ENCODE assay signal across 33 cellular contexts in the genomic region with DNA sequence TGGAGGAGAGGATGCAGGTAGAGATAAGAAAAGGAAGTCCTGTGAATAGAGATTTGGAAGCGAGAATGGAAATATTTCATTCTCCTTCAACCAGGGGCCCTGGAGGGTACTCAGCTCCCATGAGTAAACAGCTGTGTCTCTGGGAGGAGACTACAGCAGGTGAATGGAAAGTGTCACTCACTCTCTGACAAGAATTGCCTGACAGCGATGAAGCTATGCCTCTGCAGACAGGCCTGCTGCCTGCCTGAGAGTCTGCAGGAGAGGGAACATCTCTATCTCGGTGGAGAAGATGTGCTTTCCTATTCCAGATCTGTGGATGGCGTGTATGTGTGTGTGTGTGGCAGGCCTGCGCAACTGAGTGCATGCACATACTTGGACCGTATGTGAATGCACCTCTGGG. TPM values are rescaled to one million over a fixed set of nuclear protein-coding genes. Genes with fewer than 3 reads are reported as not detected.
"Had no signal": no experiment of that assay in that cellular context is flagged by ENCODE, and none has a peak within 500 bp of the region (broad histone marks: within the 10 kb centered on the region; RNA-seq: fewer than 3 reads in every experiment).

No MANE protein-coding gene starts in this region.

- H3K27ac Mint-ChIP-seq: dendritic cell treated with granulocyte-macrophage colony-stimulating factor and Interleukin-4, amounts not matched to agents 40 ng/mL and 50 ng/mL, for 4 days; endodermal cell; immature natural killer cell; naive thymus-derived CD8-positive, alpha-beta T cell; nephron progenitor cell; stimulated activated naive B cell treated with anti-CD40 and anti-IgM and Interleukin-4, amounts not matched to agents 10 μg/mL and 1 μg/mL and 100 μg/mL, for 72 hours; stimulated activated naive CD8-positive, alpha-beta T cell treated with anti-CD3 and anti-CD28 coated beads, Interleukin-15, Interleukin-2, amounts not matched to agents 100 ng/mL and 50 ng/mL, for 24 hours had no signal

- H3K4me1 ChIP-seq: colonic mucosa, heart right ventricle, lower lobe of right lung, psoas muscle, upper lobe of right lung had no signal

- DNase-seq: colonic mucosa; effector CD8-positive, alpha-beta T cell; endodermal cell; foreskin fibroblast; glutamatergic neuron; heart right ventricle; hippocampal formation; immature natural killer cell; islet precursor cell; kidney glomerular epithelial cell; left colon; left ventricle myocardium superior; lower lobe of right lung; naive thymus-derived CD8-positive, alpha-beta T cell; nephron progenitor cell; ovary; psoas muscle; right cardiac atrium; sigmoid colon; stimulated activated CD4-positive, alpha-beta T cell treated with anti-CD3 and anti-CD28 coated beads, Interleukin-2, amount 100 ng/mL, for 24 hours; stimulated activated CD4-positive, alpha-beta T cell treated with anti-CD3 and anti-CD28 coated beads, Interleukin-4, amount 100 ng/mL, for 4 hours; stimulated activated naive B cell treated with anti-CD40 and anti-IgM and Interleukin-4, amounts not matched to agents 10 μg/mL and 1 μg/mL and 100 μg/mL, for 72 hours; upper lobe of right lung; uterus had no signal

- H3K4me1 Mint-ChIP-seq: immature natural killer cell had no signal

- H3K36me3 Mint-ChIP-seq: naive thymus-derived CD8-positive, alpha-beta T cell; stimulated activated naive B cell treated with anti-CD40 and anti-IgM and Interleukin-4, amounts not matched to agents 10 μg/mL and 1 μg/mL and 100 μg/mL, for 72 hours had no signal

- H3K9me3 Mint-ChIP-seq: dendritic cell treated with granulocyte-macrophage colony-stimulating factor and Interleukin-4, amounts not matched to agents 40 ng/mL and 50 ng/mL, for 4 days; endodermal cell; immature natural killer cell; nephron progenitor cell; stimulated activated naive B cell treated with anti-CD40 and anti-IgM and Interleukin-4, amounts not matched to agents 10 μg/mL and 1 μg/mL and 100 μg/mL, for 72 hours; stimulated activated naive CD8-positive, alpha-beta T cell treated with anti-CD3 and anti-CD28 coated beads, Interleukin-15, Interleukin-2, amounts not matched to agents 100 ng/mL and 50 ng/mL, for 24 hours had no signal

- H3K27me3 ChIP-seq: ovary, uterus had no signal

- H3K4me3 Mint-ChIP-seq: dendritic cell treated with granulocyte-macrophage colony-stimulating factor and Interleukin-4, amounts not matched to agents 40 ng/mL and 50 ng/mL, for 4 days; endodermal cell; immature natural killer cell; naive thymus-derived CD8-positive, alpha-beta T cell; nephron progenitor cell; stimulated activated naive B cell treated with anti-CD40 and anti-IgM and Interleukin-4, amounts not matched to agents 10 μg/mL and 1 μg/mL and 100 μg/mL, for 72 hours; stimulated activated naive CD8-positive, alpha-beta T cell treated with anti-CD3 and anti-CD28 coated beads, Interleukin-15, Interleukin-2, amounts not matched to agents 100 ng/mL and 50 ng/mL, for 24 hours had no signal

- H3K9me3 ChIP-seq: colonic mucosa, gastroesophageal sphincter, heart right ventricle, lower lobe of right lung, ovary, psoas muscle, sigmoid colon, thoracic aorta, tibial nerve, upper lobe of right lung, uterus had no signal

- H3K4me3 ChIP-seq: colonic mucosa, gastroesophageal sphincter, heart right ventricle, lower lobe of right lung, ovary, psoas muscle, sigmoid colon, thoracic aorta, tibial nerve, upper lobe of right lung, uterus had no signal

- H3K36me3 ChIP-seq: colonic mucosa, gastroesophageal sphincter, heart right ventricle, lower lobe of right lung, ovary, sigmoid colon, thoracic aorta, tibial nerve, upper lobe of right lung, uterus had no signal

- H3K27ac ChIP-seq: colonic mucosa, epithelial cell of prostate, gastroesophageal sphincter, heart right ventricle, lower lobe of right lung, ovary, psoas muscle, sigmoid colon, thoracic aorta, tibial nerve, upper lobe of right lung, uterus had no signal

- ATAC-seq: esophagus mucosa; gastroesophageal sphincter; heart right ventricle; left colon; left ventricle myocardium superior; lower lobe of right lung; naive thymus-derived CD8-positive, alpha-beta T cell; psoas muscle; right cardiac atrium; stimulated activated naive B cell treated with anti-CD40 and anti-IgM and Interleukin-4, amounts not matched to agents 10 μg/mL and 1 μg/mL and 100 μg/mL, for 72 hours; upper lobe of right lung had no signal

RNA-seq across cellular contexts. Expression of a gene that starts 4.8 kb away (rescaled TPM):
- total RNA-seq: myocyte; naive thymus-derived CD8-positive, alpha-beta T cell; renal cortical epithelial cell had no signal
